In genomic region chr20:56839791-56840190, GRCh38 we compare ENCODE assay signal across 17 cellular contexts.
"Had no signal": no experiment of that assay in that cellular context is flagged by ENCODE, and none has a peak within 500 bp of the region (broad histone marks: within the 10 kb centered on the region; RNA-seq: fewer than 3 reads in every experiment).

No MANE protein-coding gene starts in this region.

- H3K4me1 ChIP-seq: esophagus squamous epithelium, gastroesophageal sphincter, heart right ventricle, psoas muscle, stomach, upper lobe of right lung had no signal

- H3K27ac ChIP-seq: cardiac muscle cell, esophagus squamous epithelium, gastroesophageal sphincter, heart right ventricle, psoas muscle, stomach, upper lobe of right lung had no signal

- H3K27me3 ChIP-seq: cardiac muscle cell, upper lobe of right lung had no signal

- H3K36me3 ChIP-seq: cardiac muscle cell, esophagus squamous epithelium, gastroesophageal sphincter, heart right ventricle, stomach, upper lobe of right lung had no signal

- H3K9me3 ChIP-seq: esophagus squamous epithelium, gastroesophageal sphincter, heart right ventricle, psoas muscle, stomach, upper lobe of right lung had no signal

- H3K4me3 ChIP-seq: cardiac muscle cell, esophagus squamous epithelium, gastroesophageal sphincter, heart right ventricle, psoas muscle, stomach, upper lobe of right lung had no signal

- DNase-seq: activated CD4-positive, alpha-beta T cell treated with anti-CD3 and anti-CD28 coated beads, Interleukin-2, amount 50 U/mL, for 48 hours; activated gamma-delta T cell; amniotic stem cell; dermis blood vessel endothelial cell; effector memory CD4-positive, alpha-beta T cell; esophagus squamous epithelium; heart right ventricle; immature natural killer cell; kidney glomerular epithelial cell; left ventricle myocardium superior; naive B cell; psoas muscle; stimulated activated CD4-positive, alpha-beta T cell treated with anti-CD3 and anti-CD28 coated beads, Interleukin-4, amount 100 ng/mL, for 24 hours; stomach; upper lobe of right lung had no signal
